Comparison of ENCODE assay signal across 21 cellular contexts in the genomic region with DNA sequence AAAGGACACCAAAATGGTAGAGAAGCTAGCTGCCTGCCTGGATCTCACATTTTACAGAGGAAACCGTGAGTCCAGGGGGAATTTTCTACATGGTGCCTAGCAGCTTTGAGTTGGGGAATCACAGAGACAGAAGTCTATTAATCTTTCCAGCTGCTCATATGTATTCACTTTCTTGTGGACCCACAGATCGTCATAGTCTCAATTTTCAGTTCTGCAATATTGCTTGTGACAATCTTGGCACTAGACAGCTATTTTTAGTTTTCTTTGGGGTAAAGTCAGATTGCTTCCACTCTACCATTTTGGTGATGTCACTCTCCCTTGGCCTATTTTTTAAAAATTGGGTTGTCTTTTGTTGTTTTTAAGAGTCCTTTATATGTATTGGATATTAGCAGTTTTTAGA.
DNase-seq lines count a peak whose midpoint lies in the region; ATAC-seq and TF ChIP-seq lines count a peak whose summit lies in the region.
"Had no signal": no experiment of that assay in that cellular context is flagged by ENCODE, and none has a peak within 500 bp of the region (broad histone marks: within the 10 kb centered on the region; RNA-seq: fewer than 3 reads in every experiment).

No MANE protein-coding gene starts in this region.

- no peaks in the 10 kb centered on the region for H3K27me3 ChIP-seq in Karpas-422 (ENCODE audit: low read length)
- H3K27me3 ChIP-seq: vagina had no signal

- CTCF ChIA-PET in HEK293T (lab: Yijun Ruan, JAX): no interaction called here

- DNase-seq in GM13977 (ENCODE audit: low spot score) (peak; percentile 37), Karpas-422 (peak; percentile 42), NCI-H2107 (lab: John Stamatoyannopoulos, UW) (no peak), HEK293T (ENCODE audit: extremely low spot score) (no peak), OCI-M2 (lab: John Stamatoyannopoulos, UW; ENCODE audit: unreplicated experiment) (no peak)
- DNase-seq in stimulated activated CD4-positive, alpha-beta T cell treated with anti-CD3 and anti-CD28 coated beads, Interleukin-4, amount 100 ng/mL, for 24 hours: no peak
- DNase-seq: activated CD8-positive, alpha-beta memory T cell treated with anti-CD3 and anti-CD28 coated beads, Interleukin-2, amount 10 ng/mL, durations not matched to agents 7 days and 5 days; activated naive CD4-positive, alpha-beta T cell; effector CD4-positive, alpha-beta T cell; GF-D8; left ventricle myocardium inferior; NCI-H146; NCI-H510A treated with DMSO at 0.1 percent for 48 hours; pancreas; stimulated activated naive CD8-positive, alpha-beta T cell treated with anti-CD3 and anti-CD28 coated beads, Interleukin-15, amount 100 ng/mL, for 72 hours; WERI-Rb-1 had no signal

- H3K4me2 ChIP-seq in Karpas-422 (ENCODE audit: low read depth, low read length, poor library complexity, severe bottlenecking): no peak overlapping the region

- POLR2A ChIA-PET in HEK293T (lab: Yijun Ruan, JAX): no interaction called here

- H3K9ac ChIP-seq in Karpas-422 (ENCODE audit: low read length): no peak overlapping the region

- H3K4me3 ChIP-seq in Karpas-422 (ENCODE audit: low read length): no peak overlapping the region
- H3K4me3 ChIP-seq: left ventricle myocardium inferior, pancreas, skin epidermis, vagina had no signal

- in situ Hi-C loops in GM13977 (cut with MboI; ENCODE audit: low pct_unique_long_range_greater_than_20kb, low sequenced_read_pairs, unreplicated experiment): no loop called here

- TF ChIP-seq CTCF in GM13977 (IDR thresholded peaks at IDR 0.05; ENCODE audit: extremely low read depth, insufficient read depth, missing control alignments): no peak

- H3K9me2 ChIP-seq in Karpas-422 (replicated peaks; ENCODE audit: insufficient read depth, low read length): no peaks in the 10 kb centered on the region

- peaks cover 12% of the 10 kb centered on the region for H3K4me1 ChIP-seq in Karpas-422 (ENCODE audit: low read length)
- H3K4me1 ChIP-seq: left ventricle myocardium inferior, pancreas, vagina had no signal

- no peaks in the 10 kb centered on the region for H3K36me3 ChIP-seq in Karpas-422 (ENCODE audit: insufficient read depth, low read length)
- H3K36me3 ChIP-seq: left ventricle myocardium inferior, pancreas, vagina had no signal

- H4K20me1 ChIP-seq in Karpas-422 (ENCODE audit: insufficient read depth, low read depth, low read length): no peaks in the 10 kb centered on the region

- ATAC-seq in GM19452 (IDR thresholded peaks at IDR 0.05; ENCODE audit: unreplicated experiment) (peak; percentile 53), HG02870 (IDR thresholded peaks at IDR 0.05; ENCODE audit: unreplicated experiment) (peak; percentile 36)
- ATAC-seq: activated CD8-positive, alpha-beta memory T cell treated with anti-CD3 and anti-CD28 coated beads, Interleukin-2, amount 10 ng/mL, durations not matched to agents 7 days and 5 days; HCT116; pancreas; stimulated activated naive CD8-positive, alpha-beta T cell treated with anti-CD3 and anti-CD28 coated beads, Interleukin-15, amount 100 ng/mL, for 72 hours had no signal

- H3K27ac ChIP-seq in Karpas-422 (ENCODE audit: low read length): no peak overlapping the region
- H3K27ac ChIP-seq: left ventricle myocardium inferior, pancreas, skin epidermis, vagina, WERI-Rb-1 had no signal

- H2AFZ ChIP-seq in Karpas-422 (ENCODE audit: low read length): no peak overlapping the region

- no peaks in the 10 kb centered on the region for H3K79me2 ChIP-seq in Karpas-422 (ENCODE audit: low read length)

- H3K9me3 ChIP-seq in Karpas-422 (ENCODE audit: low read length): no peaks in the 10 kb centered on the region
- H3K9me3 ChIP-seq: left ventricle myocardium inferior, pancreas, vagina had no signal

TF ChIP-seq in HEK293T, 16 proteins besides CTCF, POLR2A, EP300 and RAD21:
- no peak for TF ChIP-seq SUZ12 (IDR thresholded peaks at IDR 0.05)
- no peak for TF ChIP-seq TARDBP (IDR thresholded peaks at IDR 0.05)
- TF ChIP-seq FOXK2 (IDR thresholded peaks at IDR 0.05): no peak
- TF ChIP-seq LEF1 (IDR thresholded peaks at IDR 0.05; ENCODE audit: borderline replicate concordance): no peak
- TF ChIP-seq FOXA1 (IDR thresholded peaks at IDR 0.05): no peak
- no peak for TF ChIP-seq HDGF (IDR thresholded peaks at IDR 0.05; ENCODE audit: borderline replicate concordance)
- no peak for TF ChIP-seq NFRKB (IDR thresholded peaks at IDR 0.05)
- TF ChIP-seq FOXM1 (IDR thresholded peaks at IDR 0.05; ENCODE audit: borderline replicate concordance): no peak
- no peak for TF ChIP-seq ELF4 (IDR thresholded peaks at IDR 0.05)
- no peak for TF ChIP-seq BHLHE40 (IDR thresholded peaks at IDR 0.05; ENCODE audit: borderline replicate concordance)
- TF ChIP-seq SP1 (IDR thresholded peaks at IDR 0.05): no peak
- TF ChIP-seq CTBP1 (IDR thresholded peaks at IDR 0.05; ENCODE audit: borderline replicate concordance): no peak
- TF ChIP-seq, protein P1, sequence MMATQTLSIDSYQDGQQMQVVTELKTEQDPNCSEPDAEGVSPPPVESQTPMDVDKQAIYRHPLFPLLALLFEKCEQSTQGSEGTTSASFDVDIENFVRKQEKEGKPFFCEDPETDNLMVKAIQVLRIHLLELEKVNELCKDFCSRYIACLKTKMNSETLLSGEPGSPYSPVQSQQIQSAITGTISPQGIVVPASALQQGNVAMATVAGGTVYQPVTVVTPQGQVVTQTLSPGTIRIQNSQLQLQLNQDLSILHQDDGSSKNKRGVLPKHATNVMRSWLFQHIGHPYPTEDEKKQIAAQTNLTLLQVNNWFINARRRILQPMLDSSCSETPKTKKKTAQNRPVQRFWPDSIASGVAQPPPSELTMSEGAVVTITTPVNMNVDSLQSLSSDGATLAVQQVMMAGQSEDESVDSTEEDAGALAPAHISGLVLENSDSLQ (IDR thresholded peaks at IDR 0.05): no peak
- no peak for TF ChIP-seq ZNF384 (IDR thresholded peaks at IDR 0.05)
- TF ChIP-seq ARNT (IDR thresholded peaks at IDR 0.05): no peak
- TF ChIP-seq L3MBTL2 (conservative IDR thresholded peaks at IDR 0.05): no peak
TF ChIP-seq in HEK293T: peak in this region for 0.

Comparison
In these comparisons a context has a peak if more than half of its experiments do, and no peak if none do; other contexts are left out.
1. DNase-seq: peak in GM13977 (single experiment) and Karpas-422 (single experiment); none in stimulated activated CD4-positive, alpha-beta T cell treated with anti-CD3 and anti-CD28 coated beads, Interleukin-4, amount 100 ng/mL, for 24 hours (single experiment), NCI-H2107 (single experiment), HEK293T (single experiment) and OCI-M2 (single experiment).